20 cellular contexts compared by ENCODE assay signal in the genomic region with DNA sequence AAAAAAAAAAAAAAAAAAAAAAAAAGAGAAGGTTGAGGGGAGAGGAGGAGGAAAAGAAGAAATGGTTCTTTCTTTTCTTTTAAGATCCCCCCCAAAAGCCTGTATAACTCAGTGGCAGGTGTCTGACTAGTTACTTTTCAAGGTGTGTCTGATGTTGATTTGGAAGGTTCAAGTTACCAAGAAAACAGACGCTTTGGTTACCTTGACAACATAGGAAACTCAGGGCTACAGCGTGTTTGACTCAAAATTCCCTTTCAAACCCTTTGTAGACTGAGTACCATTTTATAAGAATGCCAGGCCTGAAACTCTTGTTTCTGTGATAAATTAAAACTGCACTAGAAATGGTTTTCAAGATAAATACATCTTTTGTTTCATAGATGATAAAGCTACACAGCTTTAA.
"Had no signal": no experiment of that assay in that cellular context is flagged by ENCODE, and none has a peak within 500 bp of the region (broad histone marks: within the 10 kb centered on the region; RNA-seq: fewer than 3 reads in every experiment).

No MANE protein-coding gene starts in this region.

- ATAC-seq: activated CD8-positive, alpha-beta T cell treated with anti-CD3 and anti-CD28 coated beads, Interleukin-2, amount 10 ng/mL, durations not matched to agents 7 days and 5 days; effector memory CD8-positive, alpha-beta T cell; gastrocnemius medialis; left ventricle myocardium superior; natural killer cell treated with Interleukin-12 subunit alpha and Interleukin-12 subunit beta and Interleukin-15 and Interleukin-18, amount 100 ng/mL, for 72 hours; right cardiac atrium; stimulated activated naive CD8-positive, alpha-beta T cell treated with anti-CD3 and anti-CD28 coated beads, Interleukin-15, Interleukin-2, amounts not matched to agents 100 U/mL and 50 U/mL, for 24 hours had no signal

- H3K27me3 ChIP-seq: esophagus muscularis mucosa, gastrocnemius medialis, pancreas, upper lobe of left lung had no signal

- H3K36me3 ChIP-seq: esophagus muscularis mucosa, gastrocnemius medialis, pancreas, upper lobe of left lung had no signal

- DNase-seq: activated CD4-positive, alpha-beta T cell treated with anti-CD3 and anti-CD28 coated beads for 1 hour; activated CD4-positive, alpha-beta T cell treated with anti-CD3 and anti-CD28 coated beads, Interleukin-2, amount 50 U/mL, for 1 hour; activated CD8-positive, alpha-beta T cell treated with anti-CD3 and anti-CD28 coated beads, Interleukin-2, amount 10 ng/mL, durations not matched to agents 7 days and 5 days; activated T-cell treated with anti-CD3 and anti-CD28 coated beads, Interleukin-2, amount 50 U/mL, for 1 hour; aorta; central memory CD4-positive, alpha-beta T cell; effector memory CD8-positive, alpha-beta T cell; gastrocnemius medialis; hippocampal formation; left ventricle myocardium superior; mammary epithelial cell; pancreas; right cardiac atrium; stimulated activated CD4-positive, alpha-beta T cell treated with anti-CD3 and anti-CD28 coated beads, Interleukin-12 subunit alpha, Interleukin-12 subunit beta, amount 100 ng/mL, for 4 hours; stimulated activated CD4-positive, alpha-beta T cell treated with anti-CD3 and anti-CD28 coated beads, Interleukin-4, amount 100 ng/mL, for 4 hours; stimulated activated naive CD8-positive, alpha-beta T cell treated with anti-CD3 and anti-CD28 coated beads, Interleukin-15, Interleukin-2, amounts not matched to agents 100 U/mL and 50 U/mL, for 24 hours had no signal

- H3K4me3 ChIP-seq: esophagus muscularis mucosa, gastrocnemius medialis, pancreas, upper lobe of left lung had no signal

- H3K9me3 ChIP-seq: esophagus muscularis mucosa, gastrocnemius medialis, pancreas, upper lobe of left lung had no signal

- H3K4me1 ChIP-seq: gastrocnemius medialis, pancreas, upper lobe of left lung had no signal

- H3K27ac ChIP-seq: esophagus muscularis mucosa, gastrocnemius medialis, pancreas, upper lobe of left lung, VCaP had no signal
